Comparison of ENCODE assay signal across 20 cellular contexts in genomic region chr2:100963026-100963375, GRCh38. TPM values are rescaled to one million over a fixed set of nuclear protein-coding genes. Genes with fewer than 3 reads are reported as not detected.
A peak's percentile ranks its signal among the peaks of the same experiment; 100 is the strongest.
DNase-seq lines count a peak whose midpoint lies in the region; ATAC-seq, FAIRE-seq and TF ChIP-seq lines count a peak whose summit lies in the region.
"Had no signal": no experiment of that assay in that cellular context is flagged by ENCODE, and none has a peak within 500 bp of the region (broad histone marks: within the 10 kb centered on the region; RNA-seq: fewer than 3 reads in every experiment).

No MANE protein-coding gene starts in this region.

- no peak for ATAC-seq in activated CD4-positive, alpha-beta T cell treated with anti-CD3 and anti-CD28 coated beads for 36 hours
- no peak for ATAC-seq in GM18867 (IDR thresholded peaks at IDR 0.05; ENCODE audit: unreplicated experiment)
- ATAC-seq: A549, GM23338 had no signal

- no peaks in the 10 kb centered on the region for H3K27me3 Mint-ChIP-seq in activated CD4-positive, alpha-beta T cell treated with anti-CD3 and anti-CD28 coated beads, Interleukin-2, amount 10 ng/mL, durations not matched to agents 7 days and 5 days
- H3K27me3 Mint-ChIP-seq in activated CD4-positive, alpha-beta T cell treated with anti-CD3 and anti-CD28 coated beads for 36 hours = no peaks in the 10 kb centered on the region
- H3K27me3 Mint-ChIP-seq: CD4-positive, alpha-beta T cell had no signal

- H3K4me1 ChIP-seq in kidney (ENCODE audit: control insufficient read depth in 1 of 2, insufficient read depth in 1 of 2, low read depth in 1 of 2, low read length in 2 of 2) (no peaks in the 10 kb centered on the region), spleen (no peaks in the 10 kb centered on the region)
- H3K4me1 ChIP-seq: Caco-2 had no signal

- TF ChIP-seq CTCF in kidney (IDR thresholded peaks at IDR 0.05; ENCODE audit: borderline replicate concordance, extremely low read depth, insufficient read depth) (no peak), spleen (IDR thresholded peaks at IDR 0.05 in 8 of 11, conservative IDR thresholded peaks at IDR 0.05 in 3 of 11) (no peak)

- H3K27ac Mint-ChIP-seq in activated CD4-positive, alpha-beta T cell treated with anti-CD3 and anti-CD28 coated beads, Interleukin-2, amount 10 ng/mL, durations not matched to agents 7 days and 5 days = peak overlapping the region; percentile 73
- no peak overlapping the region for H3K27ac Mint-ChIP-seq in activated CD4-positive, alpha-beta T cell treated with anti-CD3 and anti-CD28 coated beads for 36 hours
- H3K27ac Mint-ChIP-seq: GM23338 had no signal

- H3K36me3 Mint-ChIP-seq in activated CD4-positive, alpha-beta T cell treated with anti-CD3 and anti-CD28 coated beads, Interleukin-2, amount 10 ng/mL, durations not matched to agents 7 days and 5 days (ENCODE audit: low read depth) = no peaks in the 10 kb centered on the region
- no peaks in the 10 kb centered on the region for H3K36me3 Mint-ChIP-seq in activated CD4-positive, alpha-beta T cell treated with anti-CD3 and anti-CD28 coated beads for 36 hours (ENCODE audit: low read depth)

- no peaks in the 10 kb centered on the region for H3K27me3 ChIP-seq in spleen (replicated peaks in 1 of 7)

- no peak for FAIRE-seq in kidney (lab: Jason Lieb, UNC)
- FAIRE-seq: A549, D721Med, G401.6, GM12891, H54 had no signal

- no peaks in the 10 kb centered on the region for H3K9me3 Mint-ChIP-seq in activated CD4-positive, alpha-beta T cell treated with anti-CD3 and anti-CD28 coated beads, Interleukin-2, amount 10 ng/mL, durations not matched to agents 7 days and 5 days
- no peaks in the 10 kb centered on the region for H3K9me3 Mint-ChIP-seq in activated CD4-positive, alpha-beta T cell treated with anti-CD3 and anti-CD28 coated beads for 36 hours (ENCODE audit: low read depth)
- H3K9me3 Mint-ChIP-seq: CD4-positive, alpha-beta T cell; GM23338 had no signal

- peaks cover 9% of the 10 kb centered on the region for H3K4me1 Mint-ChIP-seq in activated CD4-positive, alpha-beta T cell treated with anti-CD3 and anti-CD28 coated beads, Interleukin-2, amount 10 ng/mL, durations not matched to agents 7 days and 5 days
- peaks cover 6% of the 10 kb centered on the region for H3K4me1 Mint-ChIP-seq in activated CD4-positive, alpha-beta T cell treated with anti-CD3 and anti-CD28 coated beads for 36 hours

- CTCF ChIA-PET in activated CD4-positive, alpha-beta T cell treated with anti-CD3 and anti-CD28 coated beads, Interleukin-2, amount 10 ng/mL, durations not matched to agents 7 days and 5 days (lab: Charles Lee) = no interaction called here
- CTCF ChIA-PET in activated CD4-positive, alpha-beta T cell treated with anti-CD3 and anti-CD28 coated beads for 36 hours (lab: Charles Lee) = no interaction called here

- 85 to 95% (median 89%) methylated on average over 4 of the region's 4 CpGs for WGBS in spleen, 5 donors

- H3K4me3 ChIP-seq in kidney (ENCODE audit: low read length in 2 of 2) (no peak overlapping the region), spleen (no peak overlapping the region)
- H3K4me3 ChIP-seq: A549, GM23338 had no signal

- H3K27ac ChIP-seq in kidney (ENCODE audit: low read depth in 2 of 2, low read length in 2 of 2) = no peak overlapping the region
- H3K27ac ChIP-seq in spleen = no peak overlapping the region
- H3K27ac ChIP-seq: 22Rv1, A549, C4-2B, HL-60 had no signal

- DNase-seq in activated CD4-positive, alpha-beta T cell treated with anti-CD3 and anti-CD28 coated beads, Interleukin-2, amount 10 ng/mL, durations not matched to agents 7 days and 5 days = no peak
- no peak for DNase-seq in activated CD4-positive, alpha-beta T cell treated with anti-CD3 and anti-CD28 coated beads for 36 hours
- peak; percentile 22 for DNase-seq in kidney
- peak; percentile 54 for DNase-seq in spleen
- no peak for DNase-seq in NCI-H2171 treated with DMSO at 0.1 percent for 48 hours (lab: John Stamatoyannopoulos, UW)
- no peak for DNase-seq in UCSD-AML1 (lab: John Stamatoyannopoulos, UW; ENCODE audit: unreplicated experiment)
- DNase-seq: AML-193; Caco-2; CD4-positive, alpha-beta T cell; HCEC 1CT had no signal

- intact Hi-C loops in activated CD4-positive, alpha-beta T cell treated with anti-CD3 and anti-CD28 coated beads for 36 hours (cut with DNase I, micrococcal nuclease) = no loop called here
- intact Hi-C loops in kidney (cut with DNase I) (no loop called here), spleen (cut with DNase I; ENCODE audit: low total_unique reads) (no loop called here)

- H3K9me3 ChIP-seq in kidney (ENCODE audit: control insufficient read depth in 1 of 2, low read length in 2 of 2) (no peaks in the 10 kb centered on the region), spleen (no peaks in the 10 kb centered on the region)
- H3K9me3 ChIP-seq: A549, Caco-2 had no signal

- POLR2A ChIA-PET in activated CD4-positive, alpha-beta T cell treated with anti-CD3 and anti-CD28 coated beads, Interleukin-2, amount 10 ng/mL, durations not matched to agents 7 days and 5 days (lab: Charles Lee) = no interaction called here
- POLR2A ChIA-PET in activated CD4-positive, alpha-beta T cell treated with anti-CD3 and anti-CD28 coated beads for 36 hours (lab: Charles Lee) = no interaction called here

- no peak for TF ChIP-seq POLR2A in spleen (IDR thresholded peaks at IDR 0.05)

- H3K4me3 Mint-ChIP-seq in activated CD4-positive, alpha-beta T cell treated with anti-CD3 and anti-CD28 coated beads, Interleukin-2, amount 10 ng/mL, durations not matched to agents 7 days and 5 days = no peak overlapping the region
- no peak overlapping the region for H3K4me3 Mint-ChIP-seq in activated CD4-positive, alpha-beta T cell treated with anti-CD3 and anti-CD28 coated beads for 36 hours
- H3K4me3 Mint-ChIP-seq: CD4-positive, alpha-beta T cell; GM23338 had no signal

- H3K36me3 ChIP-seq in kidney (ENCODE audit: control insufficient read depth in 1 of 2, insufficient read depth in 2 of 2, low read length in 2 of 2) (no peaks in the 10 kb centered on the region), spleen (peaks cover 0 to under 1% (median 0%) of the 10 kb centered on the region in 6 donors)

- H3K9ac ChIP-seq in kidney (ENCODE audit: low read length in 2 of 2) = no peak overlapping the region

RNA-seq across cellular contexts. Expression of gene RPL31, which starts 39.1 kb away (rescaled TPM):
- 1,000 to 10,000 TPM; 1,127 to 1,501 TPM for total RNA-seq in activated CD4-positive, alpha-beta T cell treated with anti-CD3 and anti-CD28 coated beads, Interleukin-2, amount 10 ng/mL, durations not matched to agents 7 days and 5 days
- 1,000 to 10,000 TPM in 1 of 2 experiments, 100 to 1,000 TPM in 1; 889 to 1,817 TPM for total RNA-seq in activated CD4-positive, alpha-beta T cell treated with anti-CD3 and anti-CD28 coated beads for 36 hours
- total RNA-seq in kidney (1,182 TPM), spleen (1,000 to 10,000 TPM in 5 of 7 donors, 100 to 1,000 TPM in 2; 876 to 1,551 (median 1,095) TPM)
- polyA plus RNA-seq in kidney (ENCODE audit: insufficient read depth, low read depth, low replicate concordance) (2,844 TPM), spleen (over 10,000 TPM in 2 of 3 donors, 1,000 to 10,000 TPM in 1; 8,439 to 10,502 (median 10,023) TPM)

Comparison
In these comparisons a context has a peak if more than half of its experiments do, and no peak if none do; other contexts are left out.
1. DNase-seq: peak in kidney (single experiment) and spleen (single experiment); none in activated CD4-positive, alpha-beta T cell treated with anti-CD3 and anti-CD28 coated beads, Interleukin-2, amount 10 ng/mL, durations not matched to agents 7 days and 5 days (single experiment), activated CD4-positive, alpha-beta T cell treated with anti-CD3 and anti-CD28 coated beads for 36 hours (single experiment), NCI-H2171 treated with DMSO at 0.1 percent for 48 hours (single experiment) and UCSD-AML1 (single experiment).